29 cellular contexts compared by ENCODE assay signal in the genomic region with DNA sequence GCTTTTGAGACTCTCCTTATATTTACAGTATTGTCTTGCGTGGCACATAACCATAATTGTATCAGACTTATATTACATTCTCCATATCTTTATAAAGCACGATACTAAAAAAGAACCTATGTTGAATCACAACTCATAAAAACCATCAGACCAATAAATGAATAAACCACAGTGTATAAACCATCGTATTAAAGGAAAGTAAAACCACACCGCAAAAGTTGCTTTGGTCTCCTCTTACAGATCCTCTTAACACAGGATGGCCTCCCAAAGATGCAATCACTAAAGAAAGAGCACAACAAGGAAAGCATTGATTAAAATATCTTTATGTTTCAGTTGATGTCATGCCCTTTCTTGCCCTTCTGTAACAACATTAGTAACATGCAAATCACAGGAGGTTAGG.
"Had no signal": no experiment of that assay in that cellular context is flagged by ENCODE, and none has a peak within 500 bp of the region (broad histone marks: within the 10 kb centered on the region; RNA-seq: fewer than 3 reads in every experiment).

No MANE protein-coding gene starts in this region.

- H3K9me3 Mint-ChIP-seq: activated CD4-positive, alpha-beta memory T cell treated with anti-CD3 and anti-CD28 coated beads for 36 hours; activated naive CD4-positive, alpha-beta T cell treated with anti-CD3 and anti-CD28 coated beads, Interleukin-2, amount 10 ng/mL, durations not matched to agents 7 days and 5 days; activated naive CD8-positive, alpha-beta T cell treated with anti-CD3 and anti-CD28 coated beads, Interleukin-2, amount 50 U/mL, for 24 hours; activated T-cell treated with anti-CD3 and anti-CD28 coated beads, Interleukin-2, amount 50 U/mL, for 4 hours; activated T-helper 1 cell treated with anti-CD3 and anti-CD28 coated beads, Interleukin-12 subunit alpha, Interleukin-12 subunit beta, Interleukin-2, Interleukin-4 antibody, amounts not matched to agents 30 ng/mL and 10 ng/mL and 1 ng/mL, durations not matched to agents 14 hours and 24 hours and 36 hours; central memory CD8-positive, alpha-beta T cell; T-helper 1 cell treated with Interleukin-12 subunit alpha and Interleukin-12 subunit beta and Interleukin-4 antibody, amounts not matched to agents 30 μg/mL and 1 μg/mL, for 36 hours; T-helper 2 cell treated with Interferon-gamma antibody and Interleukin-4, amounts not matched to agents 5 μg/mL and 100 μg/mL, for 36 hours; WTC11 had no signal

- H3K27ac Mint-ChIP-seq: activated CD4-positive, alpha-beta memory T cell treated with anti-CD3 and anti-CD28 coated beads for 36 hours; activated naive CD4-positive, alpha-beta T cell treated with anti-CD3 and anti-CD28 coated beads, Interleukin-2, amount 10 ng/mL, durations not matched to agents 7 days and 5 days; activated naive CD8-positive, alpha-beta T cell; activated naive CD8-positive, alpha-beta T cell treated with anti-CD3 and anti-CD28 coated beads, Interleukin-2, amount 50 U/mL, for 24 hours; activated T-helper 1 cell treated with anti-CD3 and anti-CD28 coated beads, Interleukin-12 subunit alpha, Interleukin-12 subunit beta, Interleukin-2, Interleukin-4 antibody, amounts not matched to agents 30 ng/mL and 10 ng/mL and 1 ng/mL, durations not matched to agents 14 hours and 24 hours and 36 hours; T-helper 1 cell treated with Interleukin-12 subunit alpha and Interleukin-12 subunit beta and Interleukin-4 antibody, amounts not matched to agents 30 μg/mL and 1 μg/mL, for 36 hours; T-helper 2 cell treated with Interferon-gamma antibody and Interleukin-4, amounts not matched to agents 5 μg/mL and 100 μg/mL, for 36 hours; WTC11 had no signal

- FAIRE-seq: TTC549 had no signal

- H3K27me3 ChIP-seq: brain microvascular endothelial cell, cardiac muscle cell, colonic mucosa, SJCRH30 had no signal

- H3K9me3 ChIP-seq: colonic mucosa, SJCRH30 had no signal

- ATAC-seq: activated naive CD8-positive, alpha-beta T cell treated with anti-CD3 and anti-CD28 coated beads, Interleukin-2, amount 50 U/mL, for 24 hours; activated T-cell treated with anti-CD3 and anti-CD28 coated beads, Interleukin-2, amount 50 U/mL, for 4 hours; Panc1; WTC11 had no signal

- H3K4me3 ChIP-seq: cardiac muscle cell, colonic mucosa, SJCRH30, SK-N-MC had no signal

- H3K27me3 Mint-ChIP-seq: activated CD4-positive, alpha-beta memory T cell treated with anti-CD3 and anti-CD28 coated beads for 36 hours; activated naive CD4-positive, alpha-beta T cell treated with anti-CD3 and anti-CD28 coated beads, Interleukin-2, amount 10 ng/mL, durations not matched to agents 7 days and 5 days; activated naive CD8-positive, alpha-beta T cell; activated naive CD8-positive, alpha-beta T cell treated with anti-CD3 and anti-CD28 coated beads, Interleukin-2, amount 50 U/mL, for 24 hours; central memory CD8-positive, alpha-beta T cell had no signal

- H3K36me3 Mint-ChIP-seq: activated CD4-positive, alpha-beta memory T cell treated with anti-CD3 and anti-CD28 coated beads for 36 hours; activated naive CD4-positive, alpha-beta T cell treated with anti-CD3 and anti-CD28 coated beads, Interleukin-2, amount 10 ng/mL, durations not matched to agents 7 days and 5 days; activated naive CD8-positive, alpha-beta T cell; WTC11 had no signal

- H3K4me1 ChIP-seq: colonic mucosa, SJCRH30 had no signal

- DNase-seq: activated CD4-positive, alpha-beta memory T cell treated with anti-CD3 and anti-CD28 coated beads for 36 hours; activated CD4-positive, alpha-beta T cell treated with anti-CD3 and anti-CD28 coated beads for 4 hours; activated CD4-positive, alpha-beta T cell treated with anti-CD3 and anti-CD28 coated beads, Interleukin-2, amount 50 U/mL, for 1 hour; activated CD4-positive, CD25-positive, alpha-beta regulatory T cell treated with anti-CD3 and anti-CD28 coated beads, Interleukin-2, amount 50 U/mL, for 72 hours; activated CD8-positive, alpha-beta memory T cell treated with anti-CD3 and anti-CD28 coated beads, Interleukin-2, amount 50 U/mL, for 4 hours; activated naive CD4-positive, alpha-beta T cell treated with anti-CD3 and anti-CD28 coated beads, Interleukin-2, amount 10 ng/mL, durations not matched to agents 7 days and 5 days; activated naive CD8-positive, alpha-beta T cell treated with anti-CD3 and anti-CD28 coated beads, Interleukin-2, amount 50 U/mL, for 24 hours; activated T-cell treated with anti-CD3 and anti-CD28 coated beads for 4 hours; activated T-cell treated with anti-CD3 and anti-CD28 coated beads, Interleukin-2, amount 50 U/mL, for 4 hours; anterior cingulate cortex; brain microvascular endothelial cell; colonic mucosa; NCI-H187; NCI-H2029 treated with DMSO at 0.1 percent for 48 hours; NCI-H2107; NCI-H2171; NCI-H510A; SHP77; SJCRH30 had no signal

- H3K4me3 Mint-ChIP-seq: activated CD4-positive, alpha-beta memory T cell treated with anti-CD3 and anti-CD28 coated beads for 36 hours; activated naive CD4-positive, alpha-beta T cell treated with anti-CD3 and anti-CD28 coated beads, Interleukin-2, amount 10 ng/mL, durations not matched to agents 7 days and 5 days; activated naive CD8-positive, alpha-beta T cell; activated naive CD8-positive, alpha-beta T cell treated with anti-CD3 and anti-CD28 coated beads, Interleukin-2, amount 50 U/mL, for 24 hours; activated T-cell treated with anti-CD3 and anti-CD28 coated beads, Interleukin-2, amount 50 U/mL, for 4 hours; activated T-helper 1 cell treated with anti-CD3 and anti-CD28 coated beads, Interleukin-12 subunit alpha, Interleukin-12 subunit beta, Interleukin-2, Interleukin-4 antibody, amounts not matched to agents 30 ng/mL and 10 ng/mL and 1 ng/mL, durations not matched to agents 14 hours and 24 hours and 36 hours; central memory CD8-positive, alpha-beta T cell; T-helper 1 cell treated with Interleukin-12 subunit alpha and Interleukin-12 subunit beta and Interleukin-4 antibody, amounts not matched to agents 30 μg/mL and 1 μg/mL, for 36 hours; T-helper 2 cell treated with Interferon-gamma antibody and Interleukin-4, amounts not matched to agents 5 μg/mL and 100 μg/mL, for 36 hours; WTC11 had no signal

- H3K36me3 ChIP-seq: brain microvascular endothelial cell, cardiac muscle cell, colonic mucosa, SJCRH30 had no signal

- H3K27ac ChIP-seq: brain microvascular endothelial cell, cardiac muscle cell, colonic mucosa, SJCRH30, SK-N-MC had no signal

- H3K4me1 Mint-ChIP-seq: activated naive CD4-positive, alpha-beta T cell treated with anti-CD3 and anti-CD28 coated beads, Interleukin-2, amount 10 ng/mL, durations not matched to agents 7 days and 5 days; activated naive CD8-positive, alpha-beta T cell treated with anti-CD3 and anti-CD28 coated beads, Interleukin-2, amount 50 U/mL, for 24 hours; central memory CD8-positive, alpha-beta T cell; WTC11 had no signal
